22 cellular contexts compared by ENCODE assay signal in genomic region chr2:110095994-110096633, GRCh38. TPM values are rescaled to one million over a fixed set of nuclear protein-coding genes. Genes with fewer than 3 reads are reported as not detected.
"Had no signal": no experiment of that assay in that cellular context is flagged by ENCODE, and none has a peak within 500 bp of the region (broad histone marks: within the 10 kb centered on the region; RNA-seq: fewer than 3 reads in every experiment).

No MANE protein-coding gene starts in this region.

- H3K4me3 ChIP-seq: suprapubic skin had no signal

- ATAC-seq: activated CD8-positive, alpha-beta T cell treated with anti-CD3 and anti-CD28 coated beads for 36 hours; activated naive CD8-positive, alpha-beta T cell treated with anti-CD3 and anti-CD28 coated beads, Interleukin-2, amount 50 U/mL, for 24 hours; activated T-cell treated with anti-CD3 and anti-CD28 coated beads, Interleukin-2, amount 50 U/mL, for 4 hours; stimulated activated naive CD8-positive, alpha-beta T cell treated with anti-CD3 and anti-CD28 coated beads, Interleukin-15, amount 100 ng/mL, for 72 hours had no signal

- H3K9me3 ChIP-seq: suprapubic skin had no signal

- H3K27me3 ChIP-seq: brain microvascular endothelial cell, suprapubic skin had no signal

- DNase-seq: activated B cell treated with CpG ODN at 0.5 μM for 24 hours; activated CD4-positive, alpha-beta T cell treated with anti-CD3 and anti-CD28 coated beads for 4 hours; activated CD8-positive, alpha-beta memory T cell treated with anti-CD3 and anti-CD28 coated beads, Interleukin-2, amount 50 U/mL, for 4 hours; activated CD8-positive, alpha-beta T cell treated with anti-CD3 and anti-CD28 coated beads for 36 hours; activated naive CD4-positive, alpha-beta T cell treated with anti-CD3 and anti-CD28 coated beads, Interleukin-2, amount 10 ng/mL, durations not matched to agents 7 days and 5 days; activated naive CD8-positive, alpha-beta T cell treated with anti-CD3 and anti-CD28 coated beads, Interleukin-2, amount 50 U/mL, for 24 hours; activated T-cell treated with anti-CD3 and anti-CD28 coated beads, Interleukin-2, amount 50 U/mL, for 4 hours; anterior cingulate cortex; brain microvascular endothelial cell; cortex of kidney; effector CD8-positive, alpha-beta T cell; immature natural killer cell; midbrain; nephron progenitor cell; nucleus accumbens; stimulated activated CD4-positive, alpha-beta T cell treated with anti-CD3 and anti-CD28 coated beads, Interleukin-12 subunit alpha, Interleukin-12 subunit beta, amount 100 ng/mL, for 4 hours; stimulated activated CD4-positive, alpha-beta T cell treated with anti-CD3 and anti-CD28 coated beads, Interleukin-1b, Interleukin-23, amount 100 ng/mL, for 48 hours; stimulated activated naive CD8-positive, alpha-beta T cell treated with anti-CD3 and anti-CD28 coated beads, Interleukin-15, amount 100 ng/mL, for 72 hours; T-helper 1 cell; T-helper 9 cell; trophoblast cell had no signal

- H3K27ac ChIP-seq: brain microvascular endothelial cell, suprapubic skin had no signal

- H3K36me3 ChIP-seq: brain microvascular endothelial cell, suprapubic skin had no signal

RNA-seq across cellular contexts. Expression of gene MALL, which starts 19.5 kb away (rescaled TPM):
- total RNA-seq: activated B cell treated with CpG ODN at 0.5 μM for 24 hours; activated CD8-positive, alpha-beta T cell treated with anti-CD3 and anti-CD28 coated beads for 36 hours had no signal
